Comparison of ENCODE assay signal across 8 cellular contexts in genomic region chr11:64447717-64448598, GRCh38.
A peak's percentile ranks its signal among the peaks of the same experiment; 100 is the strongest.
DNase-seq lines count a peak whose midpoint lies in the region; ATAC-seq and FAIRE-seq lines count a peak whose summit lies in the region.

No MANE protein-coding gene starts in this region.

- DNase-seq in Ammon's horn (ENCODE audit: low spot score), result peak; percentile 79
- peak; percentile 66 to 77 for DNase-seq in SJCRH30
- peak; percentile 64 for DNase-seq in Right ventricle myocardium superior
- peak; percentile 36 for DNase-seq in putamen (ENCODE audit: low spot score)
- DNase-seq in activated CD4-positive, CD25-positive, alpha-beta regulatory T cell treated with anti-CD3 and anti-CD28 coated beads, Interleukin-2, amount 50 U/mL, for 72 hours, result no peak
- DNase-seq in frontal cortex (ENCODE audit: low spot score in 2 of 2), result no peak

- no peaks in the 10 kb centered on the region for H3K27me3 ChIP-seq in SJCRH30

- H3K4me1 ChIP-seq in SJCRH30, result peaks cover 18% of the 10 kb centered on the region

- peak overlapping the region; percentile 35 for H3K4me3 ChIP-seq in SJCRH30

- peak overlapping the region; percentile 50 for H3K27ac ChIP-seq in SJCRH30

- FAIRE-seq in frontal cortex (lab: Jason Lieb, UNC), result no peak

- H3K9me3 ChIP-seq in SJCRH30 (replicated peaks), result no peaks in the 10 kb centered on the region

- intact Hi-C loops in Right ventricle myocardium superior (cut with DNase I), result loop anchor here (2.0 kb wide), 1 partner anchor 205 kb away; no protein-coding TSS in a partner anchor

- H3K36me3 ChIP-seq in SJCRH30, result no peaks in the 10 kb centered on the region

- peak; percentile 40 for ATAC-seq in GM21367 (IDR thresholded peaks at IDR 0.05; ENCODE audit: unreplicated experiment)
- peak; percentile 62 for ATAC-seq in Right ventricle myocardium superior (ENCODE audit: poor library complexity)
- no peak for ATAC-seq in GM18909 (IDR thresholded peaks at IDR 0.05; ENCODE audit: poor library complexity, unreplicated experiment)

Comparison
In these comparisons a context has a peak if more than half of its experiments do, and no peak if none do; other contexts are left out.
1. DNase-seq: peak in Ammon's horn (single experiment), SJCRH30 (2 of 2), Right ventricle myocardium superior (single experiment) and putamen (single experiment); none in activated CD4-positive, CD25-positive, alpha-beta regulatory T cell treated with anti-CD3 and anti-CD28 coated beads, Interleukin-2, amount 50 U/mL, for 72 hours (single experiment) and frontal cortex (0 of 2).